8 cellular contexts compared by ENCODE assay signal in genomic region chr16:81443688-81444447, GRCh38. TPM values are rescaled to one million over a fixed set of nuclear protein-coding genes. Genes with fewer than 3 reads are reported as not detected.
A peak's percentile ranks its signal among the peaks of the same experiment; 100 is the strongest.
DNase-seq lines count a peak whose midpoint lies in the region; ATAC-seq and TF ChIP-seq lines count a peak whose summit lies in the region.

No MANE protein-coding gene starts in this region.

- H3K36me3 Mint-ChIP-seq in activated naive CD4-positive, alpha-beta T cell treated with anti-CD3 and anti-CD28 coated beads for 36 hours (ENCODE audit: low read depth): no peaks in the 10 kb centered on the region
- H3K36me3 Mint-ChIP-seq in memory B cell: no peaks in the 10 kb centered on the region

- ATAC-seq in memory B cell (ENCODE audit: low read depth): no peak
- ATAC-seq in upper lobe of left lung (ENCODE audit: low FRiP score in 2 of 2): no peak
- no peak for ATAC-seq in HG03039 (IDR thresholded peaks at IDR 0.05; ENCODE audit: unreplicated experiment)

- H3K4me3 Mint-ChIP-seq in activated naive CD4-positive, alpha-beta T cell treated with anti-CD3 and anti-CD28 coated beads for 36 hours: peak overlapping the region; percentile 71
- H3K4me3 Mint-ChIP-seq in memory B cell: peak overlapping the region; percentile 86

- no peaks in the 10 kb centered on the region for H3K27me3 ChIP-seq in upper lobe of left lung

- TF ChIP-seq EP300 in upper lobe of left lung (IDR thresholded peaks at IDR 0.05): no peak

- no peaks in the 10 kb centered on the region for H3K9me3 Mint-ChIP-seq in activated naive CD4-positive, alpha-beta T cell treated with anti-CD3 and anti-CD28 coated beads for 36 hours
- H3K9me3 Mint-ChIP-seq in memory B cell: no peaks in the 10 kb centered on the region

- 18 to 46% methylated on average over 15 to 26 of the region's 36 CpGs for WGBS in upper lobe of left lung, 2 donors

- H3K27me3 Mint-ChIP-seq in activated naive CD4-positive, alpha-beta T cell treated with anti-CD3 and anti-CD28 coated beads for 36 hours (ENCODE audit: low read depth): peaks cover 2% of the 10 kb centered on the region
- H3K27me3 Mint-ChIP-seq in memory B cell: no peaks in the 10 kb centered on the region

- no peaks in the 10 kb centered on the region for H3K36me3 ChIP-seq in upper lobe of left lung

- DNase-seq in activated naive CD4-positive, alpha-beta T cell treated with anti-CD3 and anti-CD28 coated beads for 36 hours: no peak
- DNase-seq in activated naive CD4-positive, alpha-beta T cell treated with anti-CD3 and anti-CD28 coated beads, Interleukin-2, amount 50 U/mL, for 16 hours: no peak
- DNase-seq in cardiac fibroblast (ENCODE audit: low read depth in 2 of 2): no peak
- DNase-seq in memory B cell (ENCODE audit: low spot score in 2 of 2): no peak
- no peak for DNase-seq in upper lobe of left lung
- no peak for DNase-seq in stimulated activated CD4-positive, alpha-beta T cell treated with anti-CD3 and anti-CD28 coated beads, Interleukin-2, amount 100 ng/mL, for 24 hours
- DNase-seq in NCI-H510A treated with DMSO at 0.1 percent for 48 hours (lab: John Stamatoyannopoulos, UW): no peak

- H3K4me3 ChIP-seq in cardiac fibroblast (replicated peaks in 1 of 2; ENCODE audit: low read depth in 2 of 2, low read length in 2 of 2): peak overlapping the region; percentile 58 to 79
- H3K4me3 ChIP-seq in upper lobe of left lung: peak overlapping the region; percentile 44 to 90 (median 70)

- intact Hi-C loops in activated naive CD4-positive, alpha-beta T cell treated with anti-CD3 and anti-CD28 coated beads for 36 hours (cut with micrococcal nuclease): loop anchor here (10.0 kb wide), 1 partner anchor 439 kb away; the partner anchor contains the start of genes CENPN and CMC2

- peak overlapping the region; percentile 62 to 92 (median 86) for H3K27ac ChIP-seq in upper lobe of left lung

- CTCF ChIA-PET in activated naive CD4-positive, alpha-beta T cell treated with anti-CD3 and anti-CD28 coated beads for 36 hours (lab: Charles Lee): interaction anchor here (1.1 to 1.6 kb wide), 2 partner anchors 12 to 37 kb away, joined by 3 read pairs; no protein-coding TSS in a partner anchor

- peak in 1 of 4 donors; percentile 14 for TF ChIP-seq POLR2A in upper lobe of left lung (IDR thresholded peaks at IDR 0.05)

- H3K4me1 Mint-ChIP-seq in activated naive CD4-positive, alpha-beta T cell treated with anti-CD3 and anti-CD28 coated beads for 36 hours (ENCODE audit: low read depth): peaks cover 25% of the 10 kb centered on the region
- peaks cover 32% of the 10 kb centered on the region for H3K4me1 Mint-ChIP-seq in memory B cell

- no peaks in the 10 kb centered on the region for H3K9me3 ChIP-seq in upper lobe of left lung

- TF ChIP-seq CTCF in cardiac fibroblast (IDR thresholded peaks at IDR 0.05; ENCODE audit: low read depth, low read length): no peak
- no peak for TF ChIP-seq CTCF in upper lobe of left lung (IDR thresholded peaks at IDR 0.05)

- H3K4me1 ChIP-seq in upper lobe of left lung: peaks cover 21 to 35% (median 32%) of the 10 kb centered on the region in 4 donors

- peak overlapping the region; percentile 57 for H3K27ac Mint-ChIP-seq in activated naive CD4-positive, alpha-beta T cell treated with anti-CD3 and anti-CD28 coated beads for 36 hours
- H3K27ac Mint-ChIP-seq in memory B cell: peak overlapping the region; percentile 93

RNA-seq across cellular contexts. Expression of gene CMIP, which starts 0.7 kb away (rescaled TPM):
- total RNA-seq in activated naive CD4-positive, alpha-beta T cell treated with anti-CD3 and anti-CD28 coated beads for 36 hours: 10 to 100 TPM; 28.6 to 28.8 TPM
- 100 to 1,000 TPM in 1 of 6 donors, 10 to 100 TPM in 5; 48.3 to 109 (median 67.6) TPM for total RNA-seq in upper lobe of left lung
